8 cellular contexts compared by ENCODE assay signal in genomic region chr19:42270346-42271044, GRCh38.
DNase-seq lines count a peak whose midpoint lies in the region; ATAC-seq and TF ChIP-seq lines count a peak whose summit lies in the region.

No MANE protein-coding gene starts in this region.

- H3K4me1 ChIP-seq in parathyroid adenoma = peaks cover 20% of the 10 kb centered on the region

- no peak for TF ChIP-seq CTCF in GM10266 (IDR thresholded peaks at IDR 0.05; ENCODE audit: control insufficient read depth, insufficient read depth, low read depth, missing control alignments)
- TF ChIP-seq CTCF in fibroblast of pulmonary artery (IDR thresholded peaks at IDR 0.05; ENCODE audit: low read length, missing control alignments) = no peak
- no peak for TF ChIP-seq CTCF in parathyroid adenoma (IDR thresholded peaks at IDR 0.05)

- no peaks in the 10 kb centered on the region for H3K36me3 ChIP-seq in parathyroid adenoma (ENCODE audit: control insufficient read depth, insufficient read depth, low read length)

- no peak overlapping the region for H2AFZ ChIP-seq in parathyroid adenoma

- H3K9me3 ChIP-seq in parathyroid adenoma (ENCODE audit: control insufficient read depth, low read length) = no peaks in the 10 kb centered on the region

- DNase-seq in GM10266 (ENCODE audit: extremely low spot score) = peak; percentile 71
- DNase-seq in NOMO-1 (lab: John Stamatoyannopoulos, UW; ENCODE audit: unreplicated experiment in 2 of 2) = peak; percentile 65 to 69
- peak; percentile 81 to 84 for DNase-seq in activated T-cell treated with anti-CD3 and anti-CD28 coated beads, Interleukin-2, amount 50 U/mL, for 48 hours
- DNase-seq in fibroblast of pulmonary artery (ENCODE audit: low read depth) = peak; percentile 62

- peak overlapping the region; percentile 46 for H3K9ac ChIP-seq in parathyroid adenoma

- no peaks in the 10 kb centered on the region for H3K27me3 ChIP-seq in parathyroid adenoma (ENCODE audit: control insufficient read depth, insufficient read depth, low read length)

- peak overlapping the region; percentile 99 for H3K4me2 ChIP-seq in parathyroid adenoma (ENCODE audit: low read length)

- peaks cover 52% of the 10 kb centered on the region for H3K79me2 ChIP-seq in parathyroid adenoma

- H3K4me3 ChIP-seq in fibroblast of pulmonary artery (replicated peaks; ENCODE audit: low read depth, low read length) = peak overlapping the region; percentile 82
- peak overlapping the region; percentile 99 for H3K4me3 ChIP-seq in parathyroid adenoma (ENCODE audit: low read depth, low read length)

- peak overlapping the region; percentile 78 for H3K27ac ChIP-seq in parathyroid adenoma

- ATAC-seq in HG03521 (IDR thresholded peaks at IDR 0.05; ENCODE audit: unreplicated experiment) = no peak
- ATAC-seq in GM19397 (IDR thresholded peaks at IDR 0.05; ENCODE audit: unreplicated experiment) = no peak
- no peak for ATAC-seq in GM18873 (IDR thresholded peaks at IDR 0.05; ENCODE audit: low FRiP score, unreplicated experiment)
